In genomic region chr3:123244128-123244527, GRCh38 we compare ENCODE assay signal across 15 cellular contexts. TPM values are rescaled to one million over a fixed set of nuclear protein-coding genes. Genes with fewer than 3 reads are reported as not detected.
DNase-seq lines count a peak whose midpoint lies in the region; TF ChIP-seq lines count a peak whose summit lies in the region.
"Had no signal": no experiment of that assay in that cellular context is flagged by ENCODE, and none has a peak within 500 bp of the region (broad histone marks: within the 10 kb centered on the region; RNA-seq: fewer than 3 reads in every experiment).

No MANE protein-coding gene starts in this region.

- H3K36me3 ChIP-seq in CD4-positive, alpha-beta memory T cell (ENCODE audit: insufficient read depth, low read length): peaks cover 12% of the 10 kb centered on the region
- H3K36me3 ChIP-seq: brain microvascular endothelial cell, thoracic aorta had no signal

- CTCF ChIA-PET in CD4-positive, alpha-beta memory T cell (lab: Charles Lee; ENCODE audit: partially characterized antibody): no interaction called here

- H3K4me1 Mint-ChIP-seq in CD4-positive, alpha-beta memory T cell: peaks cover 16 to 29% (median 22%) of the 10 kb centered on the region in 4 donors

- peaks cover 0 to 3% (median 0%) of the 10 kb centered on the region in 8 donors for H3K9me3 Mint-ChIP-seq in CD4-positive, alpha-beta memory T cell
- H3K9me3 Mint-ChIP-seq: effector memory CD8-positive, alpha-beta T cell; H9 had no signal

- no peaks in the 10 kb centered on the region for H3K27me3 ChIP-seq in CD4-positive, alpha-beta memory T cell (ENCODE audit: insufficient read depth, low read length)
- H3K27me3 ChIP-seq: brain microvascular endothelial cell had no signal

- no peak for TF ChIP-seq CTCF in epithelial cell of esophagus (IDR thresholded peaks at IDR 0.05; ENCODE audit: insufficient read depth, low read depth, low read length, missing control alignments)

- no peak overlapping the region for H3K27ac ChIP-seq in CD4-positive, alpha-beta memory T cell (ENCODE audit: low read depth, low read length)
- H3K27ac ChIP-seq: brain microvascular endothelial cell, KMS-11, thoracic aorta had no signal

- peak overlapping the region in 2 of 7 donors; percentile 5 to 12 for H3K27ac Mint-ChIP-seq in CD4-positive, alpha-beta memory T cell
- H3K27ac Mint-ChIP-seq: effector memory CD8-positive, alpha-beta T cell; H9 had no signal

- H3K27me3 Mint-ChIP-seq in CD4-positive, alpha-beta memory T cell: no peaks in the 10 kb centered on the region
- H3K27me3 Mint-ChIP-seq: effector memory CD8-positive, alpha-beta T cell had no signal

- DNase-seq in NCI-H2171 treated with DMSO at 0.1 percent for 48 hours (lab: John Stamatoyannopoulos, UW) (peak; percentile 24), NCI-H2171 (lab: John Stamatoyannopoulos, UW) (no peak), T-helper 1 cell (peak in 3 of 5 donors; percentile 2 to 12 (median 10)), epithelial cell of esophagus (ENCODE audit: low read depth) (peak; percentile 30), SIG-M5 (lab: John Stamatoyannopoulos, UW) (no peak), H4 (ENCODE audit: low spot score) (no peak), NCI-H1930 (lab: John Stamatoyannopoulos, UW) (no peak)
- DNase-seq in CD4-positive, alpha-beta memory T cell: peak in 4 of 5 donors; percentile 4 to 23 (median 12)
- DNase-seq: brain microvascular endothelial cell, DMS153, H9, NCI-H2029 had no signal

- intact Hi-C loops in CD4-positive, alpha-beta memory T cell (cut with micrococcal nuclease): no loop called here

- peak overlapping the region in 1 of 8 donors; percentile 17 for H3K4me3 Mint-ChIP-seq in CD4-positive, alpha-beta memory T cell
- H3K4me3 Mint-ChIP-seq: effector memory CD8-positive, alpha-beta T cell; H9 had no signal

- POLR2A ChIA-PET in CD4-positive, alpha-beta memory T cell (lab: Charles Lee; ENCODE audit: partially characterized antibody): no interaction called here

- H3K4me3 ChIP-seq in CD4-positive, alpha-beta memory T cell (ENCODE audit: low read length in 2 of 2): no peak overlapping the region
- no peak overlapping the region for H3K4me3 ChIP-seq in epithelial cell of esophagus (ENCODE audit: low read length)
- H3K4me3 ChIP-seq: thoracic aorta had no signal

- H3K36me3 Mint-ChIP-seq in CD4-positive, alpha-beta memory T cell: peaks cover 66 to 67% of the 10 kb centered on the region in 2 donors

- H3K4me1 ChIP-seq in CD4-positive, alpha-beta memory T cell (ENCODE audit: insufficient read depth, low read length): no peaks in the 10 kb centered on the region

- H3K9me3 ChIP-seq in CD4-positive, alpha-beta memory T cell (ENCODE audit: control insufficient read depth in 1 of 2, low read length in 2 of 2): no peaks in the 10 kb centered on the region
- H3K9me3 ChIP-seq: thoracic aorta had no signal

RNA-seq across cellular contexts. Expression of gene SEC22A, which starts 42.4 kb away (rescaled TPM):
- 10 to 100 TPM; 19.4 to 23.2 TPM for total RNA-seq in CD4-positive, alpha-beta memory T cell
- polyA plus RNA-seq in CD4-positive, alpha-beta memory T cell: 10 to 100 TPM; 21.8 to 26.5 TPM
- total RNA-seq in H4 (2014; rRNA removed; shearing (Covaris generic)): 58.4 and 66.6 TPM in 2 replicates

Comparison
In these comparisons a context has a peak if more than half of its experiments do, and no peak if none do; other contexts are left out.
1. DNase-seq: peak in NCI-H2171 treated with DMSO at 0.1 percent for 48 hours (single experiment), CD4-positive, alpha-beta memory T cell (4 of 5), T-helper 1 cell (3 of 5) and epithelial cell of esophagus (single experiment); none in NCI-H2171 (single experiment), SIG-M5 (single experiment), H4 (single experiment) and NCI-H1930 (0 of 2).